ENCODE assay signal across 1 cellular context in the genomic region with DNA sequence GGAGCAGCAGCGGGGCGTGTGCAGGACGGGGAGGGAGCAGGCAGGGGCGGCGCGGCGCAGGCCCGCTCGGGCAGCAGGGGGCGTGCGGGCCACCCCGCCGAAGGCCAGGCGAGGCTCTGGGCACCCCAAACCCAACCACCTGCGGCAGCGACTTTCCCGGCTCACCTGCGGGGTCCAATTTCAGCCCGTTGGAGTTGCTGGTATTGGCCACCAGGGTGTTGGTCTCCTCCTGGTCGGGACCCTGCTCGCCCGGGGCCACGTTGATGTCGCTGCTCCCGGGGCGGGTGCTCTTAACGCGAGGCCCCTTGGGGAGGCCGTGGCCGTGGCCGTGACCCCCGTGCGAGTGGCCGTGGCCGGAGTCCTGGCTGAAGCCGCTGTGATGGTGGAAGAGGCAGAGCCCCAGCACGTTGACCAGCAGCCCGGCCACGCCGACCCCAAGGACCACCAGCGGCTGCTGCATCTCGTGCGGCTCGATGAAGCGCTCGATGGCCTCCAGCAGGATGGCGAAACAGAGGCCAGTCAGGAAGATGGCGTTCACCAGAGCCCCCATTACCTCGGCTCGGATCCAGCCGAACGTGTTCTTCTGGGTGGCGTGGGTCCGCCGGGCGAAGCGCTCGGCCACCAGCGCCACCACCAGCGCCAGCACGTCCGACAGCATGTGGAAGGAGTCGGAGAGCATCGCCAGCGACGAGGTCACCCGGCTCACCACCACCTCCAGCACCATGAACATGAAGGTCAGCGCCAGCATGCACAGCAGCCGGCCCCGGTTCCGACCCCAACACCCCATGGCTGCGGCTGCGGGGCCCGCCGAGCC.
TF ChIP-seq lines count a peak whose summit lies in the region.

No MANE protein-coding gene starts in this region.

TF ChIP-seq in HepG2, 621 proteins besides CTCF, POLR2A, EP300 and RAD21 (continued from another document and continues in another):
- no peak for TF ChIP-seq ZNF230 (CRISPR knock-in tag; IDR thresholded peaks at IDR 0.05)
- TF ChIP-seq, protein P1, sequence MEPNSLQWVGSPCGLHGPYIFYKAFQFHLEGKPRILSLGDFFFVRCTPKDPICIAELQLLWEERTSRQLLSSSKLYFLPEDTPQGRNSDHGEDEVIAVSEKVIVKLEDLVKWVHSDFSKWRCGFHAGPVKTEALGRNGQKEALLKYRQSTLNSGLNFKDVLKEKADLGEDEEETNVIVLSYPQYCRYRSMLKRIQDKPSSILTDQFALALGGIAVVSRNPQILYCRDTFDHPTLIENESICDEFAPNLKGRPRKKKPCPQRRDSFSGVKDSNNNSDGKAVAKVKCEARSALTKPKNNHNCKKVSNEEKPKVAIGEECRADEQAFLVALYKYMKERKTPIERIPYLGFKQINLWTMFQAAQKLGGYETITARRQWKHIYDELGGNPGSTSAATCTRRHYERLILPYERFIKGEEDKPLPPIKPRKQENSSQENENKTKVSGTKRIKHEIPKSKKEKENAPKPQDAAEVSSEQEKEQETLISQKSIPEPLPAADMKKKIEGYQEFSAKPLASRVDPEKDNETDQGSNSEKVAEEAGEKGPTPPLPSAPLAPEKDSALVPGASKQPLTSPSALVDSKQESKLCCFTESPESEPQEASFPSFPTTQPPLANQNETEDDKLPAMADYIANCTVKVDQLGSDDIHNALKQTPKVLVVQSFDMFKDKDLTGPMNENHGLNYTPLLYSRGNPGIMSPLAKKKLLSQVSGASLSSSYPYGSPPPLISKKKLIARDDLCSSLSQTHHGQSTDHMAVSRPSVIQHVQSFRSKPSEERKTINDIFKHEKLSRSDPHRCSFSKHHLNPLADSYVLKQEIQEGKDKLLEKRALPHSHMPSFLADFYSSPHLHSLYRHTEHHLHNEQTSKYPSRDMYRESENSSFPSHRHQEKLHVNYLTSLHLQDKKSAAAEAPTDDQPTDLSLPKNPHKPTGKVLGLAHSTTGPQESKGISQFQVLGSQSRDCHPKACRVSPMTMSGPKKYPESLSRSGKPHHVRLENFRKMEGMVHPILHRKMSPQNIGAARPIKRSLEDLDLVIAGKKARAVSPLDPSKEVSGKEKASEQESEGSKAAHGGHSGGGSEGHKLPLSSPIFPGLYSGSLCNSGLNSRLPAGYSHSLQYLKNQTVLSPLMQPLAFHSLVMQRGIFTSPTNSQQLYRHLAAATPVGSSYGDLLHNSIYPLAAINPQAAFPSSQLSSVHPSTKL (CRISPR knock-in tag; IDR thresholded peaks at IDR 0.05), result peak; percentile 62
- TF ChIP-seq ZNF660 (CRISPR knock-in tag; IDR thresholded peaks at IDR 0.05; ENCODE audit: borderline replicate concordance, low read depth), result no peak
- TF ChIP-seq SMAD1 (CRISPR knock-in tag; IDR thresholded peaks at IDR 0.05; ENCODE audit: borderline replicate concordance, low read depth), result peak; percentile 55; the same call in 1 of the 2 replicates
- no peak for TF ChIP-seq ZFP36L2 (CRISPR knock-in tag; IDR thresholded peaks at IDR 0.05)
- TF ChIP-seq FOXK2 (IDR thresholded peaks at IDR 0.05), result no peak
- TF ChIP-seq ZNF713 (CRISPR knock-in tag; IDR thresholded peaks at IDR 0.05), result no peak
- TF ChIP-seq, protein P2, sequence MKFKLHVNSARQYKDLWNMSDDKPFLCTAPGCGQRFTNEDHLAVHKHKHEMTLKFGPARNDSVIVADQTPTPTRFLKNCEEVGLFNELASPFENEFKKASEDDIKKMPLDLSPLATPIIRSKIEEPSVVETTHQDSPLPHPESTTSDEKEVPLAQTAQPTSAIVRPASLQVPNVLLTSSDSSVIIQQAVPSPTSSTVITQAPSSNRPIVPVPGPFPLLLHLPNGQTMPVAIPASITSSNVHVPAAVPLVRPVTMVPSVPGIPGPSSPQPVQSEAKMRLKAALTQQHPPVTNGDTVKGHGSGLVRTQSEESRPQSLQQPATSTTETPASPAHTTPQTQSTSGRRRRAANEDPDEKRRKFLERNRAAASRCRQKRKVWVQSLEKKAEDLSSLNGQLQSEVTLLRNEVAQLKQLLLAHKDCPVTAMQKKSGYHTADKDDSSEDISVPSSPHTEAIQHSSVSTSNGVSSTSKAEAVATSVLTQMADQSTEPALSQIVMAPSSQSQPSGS (CRISPR knock-in tag; IDR thresholded peaks at IDR 0.05), result 0 out of 2 replicates have a peak, but pooled peaks have one; percentile 26
- no peak for TF ChIP-seq MEIS1 (CRISPR knock-in tag; IDR thresholded peaks at IDR 0.05; ENCODE audit: borderline replicate concordance)
- TF ChIP-seq ZFY (CRISPR knock-in tag; IDR thresholded peaks at IDR 0.05), result peak; percentile 65
- TF ChIP-seq KDM5A (IDR thresholded peaks at IDR 0.05; ENCODE audit: borderline replicate concordance, low read length), result no peak
- TF ChIP-seq ZNF501 (CRISPR knock-in tag; IDR thresholded peaks at IDR 0.05), result peak; percentile 94
- no peak; the same call in 1 of the 2 replicates for TF ChIP-seq MED13 (CRISPR knock-in tag; IDR thresholded peaks at IDR 0.05)
- TF ChIP-seq NFKBIZ (CRISPR knock-in tag; IDR thresholded peaks at IDR 0.05), result no peak
- no peak for TF ChIP-seq ZNF232 (CRISPR knock-in tag; IDR thresholded peaks at IDR 0.05; ENCODE audit: borderline replicate concordance)
- no peak for TF ChIP-seq ZNF557 (CRISPR knock-in tag; IDR thresholded peaks at IDR 0.05)
- TF ChIP-seq, protein P3, sequence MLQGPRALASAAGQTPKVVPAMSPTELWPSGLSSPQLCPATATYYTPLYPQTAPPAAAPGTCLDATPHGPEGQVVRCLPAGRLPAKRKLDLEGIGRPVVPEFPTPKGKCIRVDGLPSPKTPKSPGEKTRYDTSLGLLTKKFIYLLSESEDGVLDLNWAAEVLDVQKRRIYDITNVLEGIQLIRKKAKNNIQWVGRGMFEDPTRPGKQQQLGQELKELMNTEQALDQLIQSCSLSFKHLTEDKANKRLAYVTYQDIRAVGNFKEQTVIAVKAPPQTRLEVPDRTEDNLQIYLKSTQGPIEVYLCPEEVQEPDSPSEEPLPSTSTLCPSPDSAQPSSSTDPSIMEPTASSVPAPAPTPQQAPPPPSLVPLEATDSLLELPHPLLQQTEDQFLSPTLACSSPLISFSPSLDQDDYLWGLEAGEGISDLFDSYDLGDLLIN (CRISPR knock-in tag; IDR thresholded peaks at IDR 0.05; ENCODE audit: borderline replicate concordance), result no peak
- 0 out of 2 replicates have a peak, but pooled peaks have one; percentile 27 for TF ChIP-seq ZNF879 (CRISPR knock-in tag; IDR thresholded peaks at IDR 0.05)
- peak; percentile 84 for TF ChIP-seq RBFOX2 (IDR thresholded peaks at IDR 0.05; ENCODE audit: low read depth, low read length)
- peak; percentile 42; the same call in 1 of the 2 replicates for TF ChIP-seq ZNF263 (CRISPR knock-in tag; IDR thresholded peaks at IDR 0.05)
- TF ChIP-seq, protein P4, sequence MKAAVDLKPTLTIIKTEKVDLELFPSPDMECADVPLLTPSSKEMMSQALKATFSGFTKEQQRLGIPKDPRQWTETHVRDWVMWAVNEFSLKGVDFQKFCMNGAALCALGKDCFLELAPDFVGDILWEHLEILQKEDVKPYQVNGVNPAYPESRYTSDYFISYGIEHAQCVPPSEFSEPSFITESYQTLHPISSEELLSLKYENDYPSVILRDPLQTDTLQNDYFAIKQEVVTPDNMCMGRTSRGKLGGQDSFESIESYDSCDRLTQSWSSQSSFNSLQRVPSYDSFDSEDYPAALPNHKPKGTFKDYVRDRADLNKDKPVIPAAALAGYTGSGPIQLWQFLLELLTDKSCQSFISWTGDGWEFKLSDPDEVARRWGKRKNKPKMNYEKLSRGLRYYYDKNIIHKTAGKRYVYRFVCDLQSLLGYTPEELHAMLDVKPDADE (CRISPR knock-in tag; IDR thresholded peaks at IDR 0.05), result no peak
- TF ChIP-seq MBNL3 (CRISPR knock-in tag; conservative IDR thresholded peaks at IDR 0.05), result no peak
- no peak for TF ChIP-seq SIX1 (CRISPR knock-in tag; IDR thresholded peaks at IDR 0.05; ENCODE audit: borderline replicate concordance)
- 0 out of 2 replicates have a peak, but pooled peaks have one; percentile 18 for TF ChIP-seq KAT8 (CRISPR knock-in tag; IDR thresholded peaks at IDR 0.05)
- peak; percentile 62 for TF ChIP-seq PHF8 (CRISPR knock-in tag; IDR thresholded peaks at IDR 0.05)
- no peak for TF ChIP-seq ZNF773 (CRISPR knock-in tag; IDR thresholded peaks at IDR 0.05; ENCODE audit: borderline replicate concordance)
- TF ChIP-seq ATF7 (IDR thresholded peaks at IDR 0.05), result no peak
- TF ChIP-seq ATF7 (CRISPR knock-in tag; IDR thresholded peaks at IDR 0.05), result no peak
- TF ChIP-seq, protein P5, sequence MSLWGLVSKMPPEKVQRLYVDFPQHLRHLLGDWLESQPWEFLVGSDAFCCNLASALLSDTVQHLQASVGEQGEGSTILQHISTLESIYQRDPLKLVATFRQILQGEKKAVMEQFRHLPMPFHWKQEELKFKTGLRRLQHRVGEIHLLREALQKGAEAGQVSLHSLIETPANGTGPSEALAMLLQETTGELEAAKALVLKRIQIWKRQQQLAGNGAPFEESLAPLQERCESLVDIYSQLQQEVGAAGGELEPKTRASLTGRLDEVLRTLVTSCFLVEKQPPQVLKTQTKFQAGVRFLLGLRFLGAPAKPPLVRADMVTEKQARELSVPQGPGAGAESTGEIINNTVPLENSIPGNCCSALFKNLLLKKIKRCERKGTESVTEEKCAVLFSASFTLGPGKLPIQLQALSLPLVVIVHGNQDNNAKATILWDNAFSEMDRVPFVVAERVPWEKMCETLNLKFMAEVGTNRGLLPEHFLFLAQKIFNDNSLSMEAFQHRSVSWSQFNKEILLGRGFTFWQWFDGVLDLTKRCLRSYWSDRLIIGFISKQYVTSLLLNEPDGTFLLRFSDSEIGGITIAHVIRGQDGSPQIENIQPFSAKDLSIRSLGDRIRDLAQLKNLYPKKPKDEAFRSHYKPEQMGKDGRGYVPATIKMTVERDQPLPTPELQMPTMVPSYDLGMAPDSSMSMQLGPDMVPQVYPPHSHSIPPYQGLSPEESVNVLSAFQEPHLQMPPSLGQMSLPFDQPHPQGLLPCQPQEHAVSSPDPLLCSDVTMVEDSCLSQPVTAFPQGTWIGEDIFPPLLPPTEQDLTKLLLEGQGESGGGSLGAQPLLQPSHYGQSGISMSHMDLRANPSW (CRISPR knock-in tag; IDR thresholded peaks at IDR 0.05; ENCODE audit: borderline replicate concordance), result no peak
- TF ChIP-seq, protein P6, sequence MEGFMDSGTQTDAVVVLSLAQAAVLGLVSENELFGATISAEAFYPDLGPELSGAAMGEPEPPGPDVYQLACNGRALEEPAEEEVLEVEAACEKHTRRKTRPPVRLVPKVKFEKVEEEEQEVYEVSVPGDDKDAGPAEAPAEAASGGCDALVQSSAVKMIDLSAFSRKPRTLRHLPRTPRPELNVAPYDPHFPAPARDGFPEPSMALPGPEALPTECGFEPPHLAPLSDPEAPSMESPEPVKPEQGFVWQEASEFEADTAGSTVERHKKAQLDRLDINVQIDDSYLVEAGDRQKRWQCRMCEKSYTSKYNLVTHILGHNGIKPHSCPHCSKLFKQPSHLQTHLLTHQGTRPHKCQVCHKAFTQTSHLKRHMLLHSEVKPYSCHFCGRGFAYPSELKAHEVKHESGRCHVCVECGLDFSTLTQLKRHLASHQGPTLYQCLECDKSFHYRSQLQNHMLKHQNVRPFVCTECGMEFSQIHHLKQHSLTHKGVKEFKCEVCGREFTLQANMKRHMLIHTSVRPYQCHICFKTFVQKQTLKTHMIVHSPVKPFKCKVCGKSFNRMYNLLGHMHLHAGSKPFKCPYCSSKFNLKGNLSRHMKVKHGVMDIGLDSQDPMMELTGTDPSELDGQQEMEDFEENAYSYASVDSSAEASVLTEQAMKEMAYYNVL (CRISPR knock-in tag; IDR thresholded peaks at IDR 0.05; ENCODE audit: borderline replicate concordance), result peak; percentile 63; the same call in 1 of the 2 replicates
- TF ChIP-seq, protein P7, sequence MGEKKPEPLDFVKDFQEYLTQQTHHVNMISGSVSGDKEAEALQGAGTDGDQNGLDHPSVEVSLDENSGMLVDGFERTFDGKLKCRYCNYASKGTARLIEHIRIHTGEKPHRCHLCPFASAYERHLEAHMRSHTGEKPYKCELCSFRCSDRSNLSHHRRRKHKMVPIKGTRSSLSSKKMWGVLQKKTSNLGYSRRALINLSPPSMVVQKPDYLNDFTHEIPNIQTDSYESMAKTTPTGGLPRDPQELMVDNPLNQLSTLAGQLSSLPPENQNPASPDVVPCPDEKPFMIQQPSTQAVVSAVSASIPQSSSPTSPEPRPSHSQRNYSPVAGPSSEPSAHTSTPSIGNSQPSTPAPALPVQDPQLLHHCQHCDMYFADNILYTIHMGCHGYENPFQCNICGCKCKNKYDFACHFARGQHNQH (CRISPR knock-in tag; IDR thresholded peaks at IDR 0.05), result no peak
- no peak for TF ChIP-seq IKZF4 (CRISPR knock-in tag; IDR thresholded peaks at IDR 0.05; ENCODE audit: borderline replicate concordance, low read depth, not compliant biosample characterization)
- no peak for TF ChIP-seq SRF (IDR thresholded peaks at IDR 0.05; ENCODE audit: low read depth, low read length)
- TF ChIP-seq ZNF34 (CRISPR knock-in tag; IDR thresholded peaks at IDR 0.05; ENCODE audit: borderline replicate concordance), result peak; percentile 79
- 0 out of 2 replicates have a peak, but pooled peaks have one; percentile 73 for TF ChIP-seq ZNF615 (CRISPR knock-in tag; IDR thresholded peaks at IDR 0.05; ENCODE audit: borderline replicate concordance)
- TF ChIP-seq, protein P8, sequence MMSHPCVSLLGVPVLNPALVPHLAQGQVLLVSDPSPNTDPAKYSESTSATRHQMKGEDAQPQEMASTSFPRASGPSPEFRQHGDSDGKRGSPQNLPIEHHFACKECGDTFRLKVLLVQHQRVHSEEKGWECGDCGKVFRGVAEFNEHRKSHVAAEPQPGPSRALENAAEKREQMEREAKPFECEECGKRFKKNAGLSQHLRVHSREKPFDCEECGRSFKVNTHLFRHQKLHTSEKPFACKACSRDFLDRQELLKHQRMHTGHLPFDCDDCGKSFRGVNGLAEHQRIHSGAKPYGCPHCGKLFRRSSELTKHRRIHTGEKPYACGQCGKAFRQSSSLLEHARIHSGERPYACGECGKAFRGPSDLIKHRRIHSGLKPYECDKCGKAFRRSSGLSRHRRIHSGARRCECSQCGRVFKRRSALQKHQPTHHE (CRISPR knock-in tag; IDR thresholded peaks at IDR 0.05; ENCODE audit: borderline replicate concordance), result peak; percentile 40; the same call in 1 of the 2 replicates
- TF ChIP-seq SRSF4 (IDR thresholded peaks at IDR 0.05; ENCODE audit: low read depth, low read length, poor library complexity, severe bottlenecking), result no peak
- no peak for TF ChIP-seq ZNF878 (CRISPR knock-in tag; IDR thresholded peaks at IDR 0.05)
- peak; percentile 65; the same call in 1 of the 2 replicates for TF ChIP-seq ZNF607 (CRISPR knock-in tag; IDR thresholded peaks at IDR 0.05; ENCODE audit: borderline replicate concordance)
- peak; percentile 73; the same call in 1 of the 2 replicates for TF ChIP-seq ZNF788 (CRISPR knock-in tag; IDR thresholded peaks at IDR 0.05; ENCODE audit: borderline replicate concordance)
- TF ChIP-seq ZNF768 (CRISPR knock-in tag; IDR thresholded peaks at IDR 0.05), result peak; percentile 73
- TF ChIP-seq CEBPB (IDR thresholded peaks at IDR 0.05; ENCODE audit: borderline replicate concordance, low read depth, low read length), result no peak
- TF ChIP-seq HNF4A (CRISPR knock-in tag; IDR thresholded peaks at IDR 0.05), result 0 out of 2 replicates have a peak, but pooled peaks have one; percentile 4
- no peak for TF ChIP-seq ZNF432 (CRISPR knock-in tag; IDR thresholded peaks at IDR 0.05; ENCODE audit: borderline replicate concordance)
- no peak; the same call in 1 of the 2 replicates for TF ChIP-seq POLR2G (IDR thresholded peaks at IDR 0.05; ENCODE audit: low read depth, low read length)
- TF ChIP-seq NPAS2 (CRISPR knock-in tag; IDR thresholded peaks at IDR 0.05; ENCODE audit: borderline replicate concordance), result no peak
- TF ChIP-seq ZSCAN9 (CRISPR knock-in tag; IDR thresholded peaks at IDR 0.05; ENCODE audit: borderline replicate concordance), result no peak; the same call in 1 of the 2 replicates
